In the genomic region with DNA sequence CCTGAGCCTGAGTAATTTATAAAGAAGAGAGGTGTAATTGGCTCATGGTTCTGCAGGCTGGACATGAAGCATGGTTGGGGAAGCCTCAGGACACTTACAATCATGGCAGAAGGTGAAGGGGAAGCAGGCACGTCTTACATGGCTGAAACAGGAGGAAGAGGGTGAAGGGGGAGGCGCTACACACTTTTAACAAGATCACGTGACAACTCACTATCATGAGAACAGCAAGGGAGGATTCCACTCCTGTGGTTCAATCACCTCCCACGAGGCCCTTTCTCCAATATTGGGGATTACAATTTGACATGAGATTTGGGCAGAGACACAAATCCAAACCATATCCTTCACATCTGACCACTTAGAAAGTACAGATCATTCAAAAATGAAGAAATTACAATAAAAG, we compare ENCODE assay signal across 3 cellular contexts.
TF ChIP-seq lines count a peak whose summit lies in the region.

No MANE protein-coding gene starts in this region.

TF ChIP-seq in HepG2, 621 proteins besides CTCF, POLR2A, EP300 and RAD21 (continues in another document):
- TF ChIP-seq SRSF1 (optimal IDR thresholded peaks at IDR 0.05; ENCODE audit: low read depth, low read length) = no peak
- no peak for TF ChIP-seq ZNF609 (CRISPR knock-in tag; IDR thresholded peaks at IDR 0.05; ENCODE audit: borderline replicate concordance)
- TF ChIP-seq, protein P1, sequence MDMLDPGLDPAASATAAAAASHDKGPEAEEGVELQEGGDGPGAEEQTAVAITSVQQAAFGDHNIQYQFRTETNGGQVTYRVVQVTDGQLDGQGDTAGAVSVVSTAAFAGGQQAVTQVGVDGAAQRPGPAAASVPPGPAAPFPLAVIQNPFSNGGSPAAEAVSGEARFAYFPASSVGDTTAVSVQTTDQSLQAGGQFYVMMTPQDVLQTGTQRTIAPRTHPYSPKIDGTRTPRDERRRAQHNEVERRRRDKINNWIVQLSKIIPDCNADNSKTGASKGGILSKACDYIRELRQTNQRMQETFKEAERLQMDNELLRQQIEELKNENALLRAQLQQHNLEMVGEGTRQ (IDR thresholded peaks at IDR 0.05; ENCODE audit: low read depth, low read length) = peak; percentile 36; the same call in 1 of the 2 replicates
- TF ChIP-seq, protein P1 (CRISPR knock-in tag; IDR thresholded peaks at IDR 0.05; ENCODE audit: borderline replicate concordance) = no peak
- peak; percentile 58; the same call in 1 of the 2 replicates for TF ChIP-seq RAD51 (IDR thresholded peaks at IDR 0.05; ENCODE audit: borderline replicate concordance)
- no peak for TF ChIP-seq YY1 (IDR thresholded peaks at IDR 0.05; ENCODE audit: insufficient read depth, insufficient replicate concordance, low read depth, low read length)
- no peak for TF ChIP-seq ZNF383 (CRISPR knock-in tag; IDR thresholded peaks at IDR 0.05; ENCODE audit: borderline replicate concordance)
- TF ChIP-seq MED8 (CRISPR knock-in tag; IDR thresholded peaks at IDR 0.05; ENCODE audit: insufficient replicate concordance) = no peak
- TF ChIP-seq ATF7-NPFF (CRISPR knock-in tag; IDR thresholded peaks at IDR 0.05; ENCODE audit: low read depth) = no peak
- TF ChIP-seq BRD4 (CRISPR knock-in tag; IDR thresholded peaks at IDR 0.05) = no peak
- no peak for TF ChIP-seq THYN1 (CRISPR knock-in tag; IDR thresholded peaks at IDR 0.05; ENCODE audit: borderline replicate concordance, low read depth)
- TF ChIP-seq CC2D1A (CRISPR knock-in tag; IDR thresholded peaks at IDR 0.05) = no peak
- TF ChIP-seq FOXO1 (CRISPR knock-in tag; IDR thresholded peaks at IDR 0.05) = no peak

TF ChIP-seq in A549, 52 proteins besides CTCF, POLR2A, EP300 and RAD21:
- TF ChIP-seq, protein P1 (IDR thresholded peaks at IDR 0.05) = peak; percentile 35; the same call in 1 of the 2 replicates
- TF ChIP-seq RFX5 (IDR thresholded peaks at IDR 0.05) (no peak), JUN (IDR thresholded peaks at IDR 0.05) (no peak)

TF ChIP-seq in K562, 482 proteins besides CTCF, POLR2A, EP300 and RAD21:
- no peak for TF ChIP-seq FOXP1 (CRISPR knock-in tag; IDR thresholded peaks at IDR 0.05)
- TF ChIP-seq, protein P2, sequence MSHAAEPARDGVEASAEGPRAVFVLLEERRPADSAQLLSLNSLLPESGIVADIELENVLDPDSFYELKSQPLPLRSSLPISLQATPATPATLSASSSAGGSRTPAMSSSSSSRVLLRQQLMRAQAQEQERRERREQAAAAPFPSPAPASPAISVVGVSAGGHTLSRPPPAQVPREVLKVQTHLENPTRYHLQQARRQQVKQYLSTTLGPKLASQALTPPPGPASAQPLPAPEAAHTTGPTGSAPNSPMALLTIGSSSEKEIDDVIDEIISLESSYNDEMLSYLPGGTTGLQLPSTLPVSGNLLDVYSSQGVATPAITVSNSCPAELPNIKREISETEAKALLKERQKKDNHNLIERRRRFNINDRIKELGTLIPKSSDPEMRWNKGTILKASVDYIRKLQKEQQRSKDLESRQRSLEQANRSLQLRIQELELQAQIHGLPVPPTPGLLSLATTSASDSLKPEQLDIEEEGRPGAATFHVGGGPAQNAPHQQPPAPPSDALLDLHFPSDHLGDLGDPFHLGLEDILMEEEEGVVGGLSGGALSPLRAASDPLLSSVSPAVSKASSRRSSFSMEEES (CRISPR knock-in tag; IDR thresholded peaks at IDR 0.05) = peak; percentile 68
